In genomic region chr19:48637449-48637947, GRCh38 we compare ENCODE assay signal across 9 cellular contexts. TPM values are rescaled to one million over a fixed set of nuclear protein-coding genes. Genes with fewer than 3 reads are reported as not detected.
DNase-seq lines count a peak whose midpoint lies in the region; ATAC-seq and TF ChIP-seq lines count a peak whose summit lies in the region.
"Had no signal": no experiment of that assay in that cellular context is flagged by ENCODE, and none has a peak within 500 bp of the region (broad histone marks: within the 10 kb centered on the region; RNA-seq: fewer than 3 reads in every experiment).

No MANE protein-coding gene starts in this region.

- TF ChIP-seq RAD21 in liver (IDR thresholded peaks at IDR 0.05), result no peak

- ATAC-seq in GM19438 (IDR thresholded peaks at IDR 0.05; ENCODE audit: low read depth, unreplicated experiment) (peak; percentile 60), HG03565 (IDR thresholded peaks at IDR 0.05; ENCODE audit: unreplicated experiment) (peak; percentile 56)

- H3K9me3 ChIP-seq in liver (ENCODE audit: control insufficient read depth in 4 of 4, low read length in 3 of 4), result no peaks in the 10 kb centered on the region

- DNase-seq in NCI-H748 treated with DMSO at 0.1 percent for 48 hours (lab: John Stamatoyannopoulos, UW), result peak; percentile 98
- peak; percentile 100 for DNase-seq in activated CD4-positive, alpha-beta T cell treated with anti-CD3 and anti-CD28 coated beads, Interleukin-2, amount 50 U/mL, for 4 hours
- peak; percentile 99 for DNase-seq in stimulated activated CD4-positive, alpha-beta T cell treated with anti-CD3 and anti-CD28 coated beads, Interleukin-4, amount 100 ng/mL, for 1 hour

- TF ChIP-seq CTCF in C4-2B (conservative IDR thresholded peaks at IDR 0.05) (no peak), liver (IDR thresholded peaks at IDR 0.05; ENCODE audit: low read depth, low read length, missing input control) (no peak)

- peak overlapping the region; percentile 94 for H3K27ac Mint-ChIP-seq in dendritic cell treated with granulocyte-macrophage colony-stimulating factor and Interleukin-4, amounts not matched to agents 40 ng/mL and 50 ng/mL, for 4 days

- H3K27me3 Mint-ChIP-seq in dendritic cell treated with granulocyte-macrophage colony-stimulating factor and Interleukin-4, amounts not matched to agents 40 ng/mL and 50 ng/mL, for 4 days, result no peaks in the 10 kb centered on the region

- H3K9me3 Mint-ChIP-seq in dendritic cell treated with granulocyte-macrophage colony-stimulating factor and Interleukin-4, amounts not matched to agents 40 ng/mL and 50 ng/mL, for 4 days, result no peaks in the 10 kb centered on the region

- intact Hi-C loops in dendritic cell treated with granulocyte-macrophage colony-stimulating factor and Interleukin-4, amounts not matched to agents 40 ng/mL and 50 ng/mL, for 4 days (cut with micrococcal nuclease), result loop anchor here (1.0 kb wide), 1 partner anchor 18 kb away; the partner anchor contains the start of genes RPL18 and SPHK2

- peak overlapping the region; percentile 56 to 86 (median 59) for H3K4me3 ChIP-seq in liver (ENCODE audit: low read depth in 1 of 3, low read length in 3 of 3)

- under 1% methylated on average over 38 of the region's 38 CpGs for WGBS in liver

- H3K36me3 Mint-ChIP-seq in dendritic cell treated with granulocyte-macrophage colony-stimulating factor and Interleukin-4, amounts not matched to agents 40 ng/mL and 50 ng/mL, for 4 days (ENCODE audit: low read depth), result peaks cover 58% of the 10 kb centered on the region

- H3K4me3 Mint-ChIP-seq in dendritic cell treated with granulocyte-macrophage colony-stimulating factor and Interleukin-4, amounts not matched to agents 40 ng/mL and 50 ng/mL, for 4 days, result peak overlapping the region; percentile 99

- no peaks in the 10 kb centered on the region for H3K27me3 ChIP-seq in liver (ENCODE audit: control insufficient read depth in 4 of 4, insufficient read depth in 4 of 4, low read length in 3 of 4)

- H3K4me1 ChIP-seq in liver (ENCODE audit: control insufficient read depth in 4 of 4, insufficient read depth in 4 of 4, low read length in 3 of 4), result peaks cover 12 to 54% (median 40%) of the 10 kb centered on the region in 4 donors

- H3K36me3 ChIP-seq in liver (ENCODE audit: control insufficient read depth in 4 of 4, insufficient read depth in 3 of 4, low read depth in 1 of 4, low read length in 3 of 4), result no peaks in the 10 kb centered on the region

- H3K9ac ChIP-seq in liver (ENCODE audit: low read depth in 1 of 2, low read length in 2 of 2), result peak overlapping the region; percentile 72 to 94

- peak overlapping the region; percentile 92 for H3K27ac ChIP-seq in C4-2B
- H3K27ac ChIP-seq in liver (ENCODE audit: low read depth in 1 of 2, low read length in 2 of 2), result peak overlapping the region; percentile 98 to 99

- peaks cover 62% of the 10 kb centered on the region for H3K4me1 Mint-ChIP-seq in dendritic cell treated with granulocyte-macrophage colony-stimulating factor and Interleukin-4, amounts not matched to agents 40 ng/mL and 50 ng/mL, for 4 days (ENCODE audit: low read depth)

TF ChIP-seq in liver, 16 proteins besides CTCF, POLR2A, EP300 and RAD21:
- TF ChIP-seq, protein P1, sequence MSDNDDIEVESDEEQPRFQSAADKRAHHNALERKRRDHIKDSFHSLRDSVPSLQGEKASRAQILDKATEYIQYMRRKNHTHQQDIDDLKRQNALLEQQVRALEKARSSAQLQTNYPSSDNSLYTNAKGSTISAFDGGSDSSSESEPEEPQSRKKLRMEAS (IDR thresholded peaks at IDR 0.05), result peak; percentile 95
- no peak for TF ChIP-seq FOXA2 (IDR thresholded peaks at IDR 0.05)
- no peak for TF ChIP-seq EGR1 (IDR thresholded peaks at IDR 0.05; ENCODE audit: low read depth in 2 of 2)
- TF ChIP-seq NR2F2 (IDR thresholded peaks at IDR 0.05), result peak; percentile 50
- no peak for TF ChIP-seq REST (IDR thresholded peaks at IDR 0.05)
- TF ChIP-seq GABPA (IDR thresholded peaks at IDR 0.05 in 1 of 2, conservative IDR thresholded peaks at IDR 0.05 in 1 of 2), result peak in 1 of 2 donors; percentile 14
- peak; percentile 32 to 48 for TF ChIP-seq RXRA (IDR thresholded peaks at IDR 0.05)
- no peak for TF ChIP-seq HNF4G (IDR thresholded peaks at IDR 0.05)
- TF ChIP-seq ZBTB33 (IDR thresholded peaks at IDR 0.05), result no peak
- TF ChIP-seq YY1 (IDR thresholded peaks at IDR 0.05), result peak; percentile 30
- peak; percentile 87 for TF ChIP-seq SP1 (IDR thresholded peaks at IDR 0.05)
- no peak for TF ChIP-seq HNF4A (conservative IDR thresholded peaks at IDR 0.05)
- TF ChIP-seq TAF1 (conservative IDR thresholded peaks at IDR 0.05), result no peak
- TF ChIP-seq, protein P2, sequence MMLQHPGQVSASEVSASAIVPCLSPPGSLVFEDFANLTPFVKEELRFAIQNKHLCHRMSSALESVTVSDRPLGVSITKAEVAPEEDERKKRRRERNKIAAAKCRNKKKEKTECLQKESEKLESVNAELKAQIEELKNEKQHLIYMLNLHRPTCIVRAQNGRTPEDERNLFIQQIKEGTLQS (IDR thresholded peaks at IDR 0.05), result no peak
- TF ChIP-seq FOXA1 (IDR thresholded peaks at IDR 0.05), result no peak
- TF ChIP-seq JUND (IDR thresholded peaks at IDR 0.05), result peak in 1 of 2 donors; percentile 22

RNA-seq across cellular contexts. Expression of gene DBP, which starts 0.3 kb away (rescaled TPM):
- total RNA-seq in liver, result 1 to 10 TPM; 2.3 to 4.5 TPM
- polyA plus RNA-seq in liver, result 1 to 10 TPM; 1.2 to 1.3 TPM

RNA-seq across cellular contexts. Expression of gene CA11, which starts 8.5 kb away (rescaled TPM):
- under 1 TPM; 0.09 to 0.33 TPM for total RNA-seq in liver
- polyA plus RNA-seq in liver, result 1 to 10 TPM in 1 of 2 donors, under 1 TPM in 1; 0.35 to 1.1 TPM

RNA-seq across cellular contexts. Expression of gene SPHK2, which starts 18.2 kb away (rescaled TPM):
- total RNA-seq in liver, result 10 to 100 TPM; 10.2 to 17.3 TPM
- 10 to 100 TPM in 1 of 2 donors, 1 to 10 TPM in 1; 9.6 to 14.4 TPM for polyA plus RNA-seq in liver

RNA-seq across cellular contexts. Expression of gene RPL18, which starts 18.5 kb away (rescaled TPM):
- total RNA-seq in liver, result 100 to 1,000 TPM; 502 to 830 TPM
- 100 to 1,000 TPM; 276 to 670 TPM for polyA plus RNA-seq in liver

RNA-seq across cellular contexts. Expression of gene FAM83E, which starts 22.6 kb away (rescaled TPM):
- under 1 TPM; 0.33 to 0.42 TPM for total RNA-seq in liver
- polyA plus RNA-seq in liver, result under 1 TPM in 1 of 2 donors, not detected in 1; 0.20 TPM
- total RNA-seq: glomerular endothelial cell had no signal

Comparison
In these comparisons a context has a peak if more than half of its experiments do, and no peak if none do; other contexts are left out.
1. Peak in every context shown above with its lines: DNase-seq, ATAC-seq, H3K4me3 ChIP-seq and H3K27ac ChIP-seq.